Comparison of ENCODE assay signal across 25 cellular contexts in genomic region chrX:12690646-12691045, GRCh38.
DNase-seq lines count a peak whose midpoint lies in the region; ATAC-seq, FAIRE-seq and TF ChIP-seq lines count a peak whose summit lies in the region.
"Had no signal": no experiment of that assay in that cellular context is flagged by ENCODE, and none has a peak within 500 bp of the region (broad histone marks: within the 10 kb centered on the region; RNA-seq: fewer than 3 reads in every experiment).

No MANE protein-coding gene starts in this region.

- H3K9ac ChIP-seq in astrocyte (ENCODE audit: low read length) = no peak overlapping the region
- H3K9ac ChIP-seq: BLaER1 had no signal

- H3K9me3 Mint-ChIP-seq in astrocyte (ENCODE audit: unreplicated experiment) = no peaks in the 10 kb centered on the region
- H3K9me3 Mint-ChIP-seq: CD4-positive, alpha-beta memory T cell; CD4-positive, CD25-positive, alpha-beta regulatory T cell; CD8-positive, alpha-beta memory T cell had no signal

- FAIRE-seq in astrocyte (lab: Jason Lieb, UNC) = peak; percentile 54
- FAIRE-seq: A549, GM12878, GM12892 had no signal

- H3K4me3 Mint-ChIP-seq in astrocyte (ENCODE audit: unreplicated experiment) = no peak overlapping the region
- H3K4me3 Mint-ChIP-seq: CD14-positive monocyte; CD4-positive, alpha-beta memory T cell; CD4-positive, CD25-positive, alpha-beta regulatory T cell; CD8-positive, alpha-beta memory T cell had no signal

- H3K27ac Mint-ChIP-seq in astrocyte (ENCODE audit: unreplicated experiment) = no peak overlapping the region
- H3K27ac Mint-ChIP-seq: CD4-positive, alpha-beta memory T cell; CD4-positive, CD25-positive, alpha-beta regulatory T cell; CD8-positive, alpha-beta memory T cell had no signal

- no peaks in the 10 kb centered on the region for H3K27me3 Mint-ChIP-seq in astrocyte (ENCODE audit: low read depth, unreplicated experiment)
- H3K27me3 Mint-ChIP-seq: CD4-positive, alpha-beta memory T cell; CD4-positive, CD25-positive, alpha-beta regulatory T cell had no signal

- no peaks in the 10 kb centered on the region for H4K20me1 ChIP-seq in astrocyte (ENCODE audit: insufficient read depth, low read length)
- H4K20me1 ChIP-seq: BLaER1 had no signal

- no peak overlapping the region for H2AFZ ChIP-seq in astrocyte (ENCODE audit: low read depth, low read length)

- H3K4me1 Mint-ChIP-seq in astrocyte (ENCODE audit: low read depth, unreplicated experiment) = no peaks in the 10 kb centered on the region
- H3K4me1 Mint-ChIP-seq: CD14-positive monocyte; CD4-positive, alpha-beta memory T cell; CD4-positive, CD25-positive, alpha-beta regulatory T cell; CD8-positive, alpha-beta memory T cell had no signal

- no peak overlapping the region for H3K4me3 ChIP-seq in astrocyte (ENCODE audit: insufficient read depth, low read depth, low read length)
- H3K4me3 ChIP-seq: A549, BLaER1, GM12878 had no signal

- H3K4me1 ChIP-seq in astrocyte (ENCODE audit: insufficient read depth, low read length) = no peaks in the 10 kb centered on the region
- H3K4me1 ChIP-seq: A549, BE2C, BLaER1 had no signal

- no peaks in the 10 kb centered on the region for H3K9me3 ChIP-seq in astrocyte (ENCODE audit: insufficient read depth, low read depth, low read length)
- H3K9me3 ChIP-seq: A549, BE2C, BLaER1 had no signal

- TF ChIP-seq CTCF in astrocyte (IDR thresholded peaks at IDR 0.05; ENCODE audit: insufficient read depth, low read depth, low read length) = no peak

- no peak overlapping the region for H3K27ac ChIP-seq in astrocyte (ENCODE audit: low read depth, low read length)
- H3K27ac ChIP-seq: 22Rv1, A549, BLaER1 had no signal

- no peak for ATAC-seq in GM19452 (IDR thresholded peaks at IDR 0.05; ENCODE audit: unreplicated experiment)
- ATAC-seq: A549, GM12878 had no signal

- H3K79me2 ChIP-seq in astrocyte (ENCODE audit: insufficient read depth, low read length) = no peaks in the 10 kb centered on the region

- no peaks in the 10 kb centered on the region for H3K27me3 ChIP-seq in astrocyte (ENCODE audit: insufficient read depth, low read length)
- H3K27me3 ChIP-seq: BE2C had no signal

- no peaks in the 10 kb centered on the region for H3K36me3 ChIP-seq in astrocyte (ENCODE audit: insufficient read depth, low read length)
- H3K36me3 ChIP-seq: BE2C, BLaER1 had no signal

- DNase-seq in Ammon's horn (ENCODE audit: low spot score) (peak; percentile 29), astrocyte (ENCODE audit: low read depth) (no peak), putamen (ENCODE audit: low spot score) (peak; percentile 42), SW480 (ENCODE audit: low spot score) (no peak)
- DNase-seq: AML-193; BE2C; C1 segment of cervical spinal cord; CD4-positive, alpha-beta memory T cell; CD4-positive, CD25-positive, alpha-beta regulatory T cell; CD8-positive, alpha-beta memory T cell; COR-L47; DMS 273 treated with DMSO at 0.1 percent for 48 hours; DMS153; DMS53; DMS79; DND-41; EL; GDM1 had no signal

- H3K36me3 Mint-ChIP-seq in astrocyte (ENCODE audit: low read depth, unreplicated experiment) = no peaks in the 10 kb centered on the region
- H3K36me3 Mint-ChIP-seq: CD14-positive monocyte; CD4-positive, alpha-beta memory T cell; CD4-positive, CD25-positive, alpha-beta regulatory T cell; CD8-positive, alpha-beta memory T cell had no signal

- no peak overlapping the region for H3K4me2 ChIP-seq in astrocyte (ENCODE audit: low read length)
- H3K4me2 ChIP-seq: A549, BLaER1 had no signal

Comparison
In these comparisons a context has a peak if more than half of its experiments do, and no peak if none do; other contexts are left out.
1. DNase-seq: peak in Ammon's horn (single experiment) and putamen (single experiment); none in astrocyte (single experiment) and SW480 (single experiment).